ENCODE assay signal across 10 cellular contexts in the genomic region with DNA sequence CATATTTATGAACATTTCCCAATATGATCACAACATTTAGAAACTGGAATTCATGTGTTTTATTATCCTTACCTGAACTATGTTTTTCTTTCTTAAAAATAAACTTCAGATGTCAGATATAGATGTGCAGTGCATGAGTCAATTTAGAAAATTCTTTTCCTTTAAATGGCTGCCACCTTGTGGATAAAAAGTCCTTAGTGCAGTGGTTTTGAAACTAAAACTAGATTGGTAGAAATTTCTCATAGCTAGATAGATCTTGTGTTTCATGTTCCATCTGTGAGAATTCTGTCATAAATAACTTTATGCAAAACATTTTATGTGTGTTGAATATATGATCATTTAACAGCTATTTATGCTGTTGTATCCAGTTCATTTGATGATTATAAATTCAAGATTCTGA.
A peak's percentile ranks its signal among the peaks of the same experiment; 100 is the strongest.
DNase-seq lines count a peak whose midpoint lies in the region; ATAC-seq and TF ChIP-seq lines count a peak whose summit lies in the region.
"Had no signal": no experiment of that assay in that cellular context is flagged by ENCODE, and none has a peak within 500 bp of the region (broad histone marks: within the 10 kb centered on the region; RNA-seq: fewer than 3 reads in every experiment).

No MANE protein-coding gene starts in this region.

- H3K9me3 ChIP-seq in H9 (ENCODE audit: control insufficient read depth, low read depth, low read length) = no peaks in the 10 kb centered on the region
- H3K9me3 ChIP-seq in SU-DHL-6 (ENCODE audit: insufficient read depth, low read length) = no peaks in the 10 kb centered on the region
- no peaks in the 10 kb centered on the region for H3K9me3 ChIP-seq in gastroesophageal sphincter
- H3K9me3 ChIP-seq in spleen = no peaks in the 10 kb centered on the region
- no peaks in the 10 kb centered on the region for H3K9me3 ChIP-seq in neuronal stem cell (replicated peaks in 1 of 2; ENCODE audit: control insufficient read depth in 2 of 2, insufficient read depth in 1 of 2, low read depth in 1 of 2, low read length in 2 of 2)
- H3K9me3 ChIP-seq: HAP-1 had no signal

- H3K56ac ChIP-seq in H9 (ENCODE audit: insufficient read length, low read depth, low read length) = no peak overlapping the region

- H3K79me1 ChIP-seq in H9 (ENCODE audit: insufficient read depth, low read depth, low read length, poor library complexity, severe bottlenecking) (no peaks in the 10 kb centered on the region), neuronal stem cell (ENCODE audit: low read depth, low read length) (no peaks in the 10 kb centered on the region)

- TF ChIP-seq EP300 in gastroesophageal sphincter (IDR thresholded peaks at IDR 0.05) = no peak

- no peak overlapping the region for H3K27ac Mint-ChIP-seq in H9

- peak; percentile 45 for DNase-seq in A172 (ENCODE audit: low spot score)
- DNase-seq in GM06990 (ENCODE audit: extremely low read depth, insufficient read length) = peak; percentile 6
- DNase-seq in H9 = no peak
- peak; percentile 67 to 78 for DNase-seq in Kasumi-1 (lab: John Stamatoyannopoulos, UW)
- DNase-seq in spleen = no peak
- no peak for DNase-seq in neuronal stem cell (ENCODE audit: low spot score)

- H2BK5ac ChIP-seq in H9 (ENCODE audit: insufficient read length, low read length) (no peak overlapping the region), neuronal stem cell (ENCODE audit: low read length) (no peak overlapping the region)

- no peak overlapping the region for H3K4me3 ChIP-seq in GM06990 (replicated peaks; ENCODE audit: low read depth, low read length)
- no peak overlapping the region for H3K4me3 ChIP-seq in SU-DHL-6 (ENCODE audit: insufficient read depth, low read length, poor library complexity, severe bottlenecking)
- no peak overlapping the region for H3K4me3 ChIP-seq in gastroesophageal sphincter
- no peak overlapping the region for H3K4me3 ChIP-seq in spleen
- no peak overlapping the region for H3K4me3 ChIP-seq in neuronal stem cell (ENCODE audit: low read length in 2 of 2)
- H3K4me3 ChIP-seq: HAP-1 had no signal

- H3K27me3 ChIP-seq in GM06990 (replicated peaks; ENCODE audit: control insufficient read depth, insufficient read depth, low read length) (no peaks in the 10 kb centered on the region), H9 (ENCODE audit: insufficient read depth, low read length) (no peaks in the 10 kb centered on the region), SU-DHL-6 (ENCODE audit: low read length) (no peaks in the 10 kb centered on the region), gastroesophageal sphincter (peaks cover 7% of the 10 kb centered on the region), spleen (replicated peaks in 1 of 7) (peaks cover 0 to 5% (median 0%) of the 10 kb centered on the region in 7 donors), neuronal stem cell (ENCODE audit: control insufficient read depth in 3 of 3, insufficient read depth in 3 of 3, low read depth in 1 of 3, low read length in 3 of 3) (peaks cover 0 to 20% (median 0%) of the 10 kb centered on the region in 3 experiments)

- peaks cover 3 to 6% of the 10 kb centered on the region in 2 experiments for H3K4me1 Mint-ChIP-seq in H9

- H3K27me3 Mint-ChIP-seq in H9 (ENCODE audit: low read depth) = no peaks in the 10 kb centered on the region; the same call in 1 of the 2 replicates

- H3K9ac ChIP-seq in H9 (ENCODE audit: extremely low read depth, insufficient read length, low read length) (no peak overlapping the region), SU-DHL-6 (ENCODE audit: low read length) (no peak overlapping the region), neuronal stem cell (ENCODE audit: low read depth, low read length, poor library complexity) (no peak overlapping the region)

- H3K27ac ChIP-seq in H9 (ENCODE audit: insufficient read length, low read depth, low read length) (no peak overlapping the region), SU-DHL-6 (ENCODE audit: low read depth, low read length) (no peak overlapping the region), gastroesophageal sphincter (no peak overlapping the region), spleen (no peak overlapping the region), neuronal stem cell (replicated peaks; ENCODE audit: low read length) (no peak overlapping the region)
- H3K27ac ChIP-seq: epithelial cell of prostate had no signal

- no peak for TF ChIP-seq POLR2A in gastroesophageal sphincter (IDR thresholded peaks at IDR 0.05)
- no peak for TF ChIP-seq POLR2A in spleen (IDR thresholded peaks at IDR 0.05)

- H3K4ac ChIP-seq in H9 (ENCODE audit: low read depth, low read length) (no peak overlapping the region), neuronal stem cell (ENCODE audit: low read length) (no peak overlapping the region)

- H3K9me2 ChIP-seq in SU-DHL-6 (replicated peaks; ENCODE audit: insufficient read depth, low read length) = no peaks in the 10 kb centered on the region

- no peak overlapping the region for H2BK12ac ChIP-seq in H9 (ENCODE audit: insufficient read length, low read depth, low read length)
- no peak overlapping the region for H2BK12ac ChIP-seq in neuronal stem cell (ENCODE audit: low read length)

- H2BK120ac ChIP-seq in H9 (ENCODE audit: low read depth, low read length, poor library complexity, severe bottlenecking) (no peak overlapping the region), neuronal stem cell (ENCODE audit: low read depth, low read length) (no peak overlapping the region)

- no peaks in the 10 kb centered on the region for H3K23me2 ChIP-seq in H9 (ENCODE audit: insufficient read length, low read depth, low read length, poor library complexity, severe bottlenecking)

- no peak overlapping the region for H4K5ac ChIP-seq in H9 (ENCODE audit: insufficient read length, low read depth, low read length)

- no peaks in the 10 kb centered on the region for H3K79me2 ChIP-seq in H9 (ENCODE audit: insufficient read depth, low read length)
- H3K79me2 ChIP-seq in SU-DHL-6 (ENCODE audit: insufficient read depth, low read length) = no peaks in the 10 kb centered on the region

- H4K8ac ChIP-seq in H9 (replicated peaks; ENCODE audit: insufficient read length, low read depth, low read length) (no peak overlapping the region), neuronal stem cell (ENCODE audit: low read depth, low read length) (no peak overlapping the region)

- H3K18ac ChIP-seq in H9 (ENCODE audit: insufficient read length, low read depth, low read length) (no peak overlapping the region), neuronal stem cell (ENCODE audit: low read length) (no peak overlapping the region)

- no peak overlapping the region for H2BK20ac ChIP-seq in H9 (ENCODE audit: low read depth, low read length, poor library complexity, severe bottlenecking)

- H2BK15ac ChIP-seq in H9 (ENCODE audit: low read depth, low read length) (no peak overlapping the region), neuronal stem cell (ENCODE audit: low read length) (no peak overlapping the region)

- no peaks in the 10 kb centered on the region for H3K36me3 ChIP-seq in GM06990 (ENCODE audit: control insufficient read depth, insufficient read depth, low read length)
- H3K36me3 ChIP-seq in SU-DHL-6 (ENCODE audit: low read length) = no peaks in the 10 kb centered on the region
- no peaks in the 10 kb centered on the region for H3K36me3 ChIP-seq in gastroesophageal sphincter
- H3K36me3 ChIP-seq in spleen = no peaks in the 10 kb centered on the region
- H3K36me3 ChIP-seq in neuronal stem cell (replicated peaks in 1 of 2; ENCODE audit: control insufficient read depth in 2 of 2, insufficient read depth in 2 of 2, low read length in 2 of 2) = no peaks in the 10 kb centered on the region
- H3K36me3 ChIP-seq: HAP-1 had no signal

- no peak overlapping the region for H3T11ph ChIP-seq in H9 (ENCODE audit: low read length)

- no peaks in the 10 kb centered on the region; a peak in 1 of 5 replicates for H3K9me3 Mint-ChIP-seq in H9

- H3K36me3 Mint-ChIP-seq in H9 (ENCODE audit: insufficient read depth in 1 of 3, low read depth in 3 of 3) = no peaks in the 10 kb centered on the region

- H3K4me2 ChIP-seq in H9 (ENCODE audit: insufficient read depth, insufficient read length, low read length) (no peak overlapping the region), SU-DHL-6 (ENCODE audit: low read depth, low read length, poor library complexity, severe bottlenecking) (no peak overlapping the region), neuronal stem cell (ENCODE audit: insufficient read depth, low read length, poor library complexity, severe bottlenecking) (no peak overlapping the region)

- intact Hi-C loops in spleen (cut with DNase I; ENCODE audit: low total_unique reads) = loop anchor here (10.0 kb wide), 1 partner anchor 515 kb away; no protein-coding TSS in a partner anchor

- H3K14ac ChIP-seq in H9 (ENCODE audit: insufficient read depth, low read length) (no peak overlapping the region), neuronal stem cell (ENCODE audit: low read length) (no peak overlapping the region)

- no peaks in the 10 kb centered on the region for H3K4me1 ChIP-seq in H9 (ENCODE audit: insufficient read depth, low read length)
- H3K4me1 ChIP-seq in gastroesophageal sphincter = no peaks in the 10 kb centered on the region
- no peaks in the 10 kb centered on the region for H3K4me1 ChIP-seq in spleen
- H3K4me1 ChIP-seq in neuronal stem cell (ENCODE audit: control insufficient read depth in 2 of 2, insufficient read depth in 1 of 2, low read depth in 1 of 2, low read length in 2 of 2) = no peaks in the 10 kb centered on the region
- H3K4me1 ChIP-seq: HAP-1 had no signal

- no peak overlapping the region for H2AFZ ChIP-seq in H9 (ENCODE audit: low read length)
- H2AFZ ChIP-seq in SU-DHL-6 (ENCODE audit: low read depth, low read length, severe bottlenecking) = no peak overlapping the region
- H2AFZ ChIP-seq in neuronal stem cell (ENCODE audit: low read length) = no peak overlapping the region

- H3F3A ChIP-seq in SU-DHL-6 (ENCODE audit: insufficient read depth) = no peaks in the 10 kb centered on the region

- H4K91ac ChIP-seq in H9 (ENCODE audit: insufficient read length, low read depth, low read length) = no peak overlapping the region
- H4K91ac ChIP-seq in neuronal stem cell (ENCODE audit: low read depth, low read length, poor library complexity) = no peak overlapping the region

- H3K23ac ChIP-seq in H9 (ENCODE audit: insufficient read length, low read depth, low read length) (no peak overlapping the region), neuronal stem cell (ENCODE audit: low read depth, low read length, poor library complexity) (no peak overlapping the region)

- ATAC-seq in gastroesophageal sphincter = no peak

- H2AK5ac ChIP-seq in H9 (ENCODE audit: insufficient read length, low read length) (no peak overlapping the region), neuronal stem cell (ENCODE audit: low read depth, low read length) (no peak overlapping the region)

- TF ChIP-seq CTCF in GM06990 (IDR thresholded peaks at IDR 0.05; ENCODE audit: insufficient read depth, low read length, poor library complexity, severe bottlenecking) (peak; percentile 47), H9 (conservative IDR thresholded peaks at IDR 0.05) (peak; percentile 71), SU-DHL-6 (IDR thresholded peaks at IDR 0.05; ENCODE audit: insufficient read depth, low read length, poor library complexity, severe bottlenecking) (peak; percentile 56), gastroesophageal sphincter (IDR thresholded peaks at IDR 0.05) (peak; percentile 19 to 57 (median 46)), spleen (IDR thresholded peaks at IDR 0.05 in 8 of 11, conservative IDR thresholded peaks at IDR 0.05 in 3 of 11) (peak in 10 of 11 experiments; percentile 16 to 72 (median 58))

- H3K4me3 Mint-ChIP-seq in H9 = no peak overlapping the region

- H4K20me1 ChIP-seq in H9 (ENCODE audit: control insufficient read depth, insufficient read depth, insufficient read length) = no peaks in the 10 kb centered on the region
- H4K20me1 ChIP-seq in SU-DHL-6 (ENCODE audit: low read depth, low read length) = no peaks in the 10 kb centered on the region

Comparison
In these comparisons a context has a peak if more than half of its experiments do, and no peak if none do; other contexts are left out.
1. DNase-seq: peak in A172 (single experiment), GM06990 (single experiment) and Kasumi-1 (2 of 2); none in H9 (single experiment), spleen (single experiment) and neuronal stem cell (single experiment).
2. Peak in every context shown above with its lines, with median percentiles within 50 percentile points of each other: CTCF ChIP-seq.